In the genomic region with DNA sequence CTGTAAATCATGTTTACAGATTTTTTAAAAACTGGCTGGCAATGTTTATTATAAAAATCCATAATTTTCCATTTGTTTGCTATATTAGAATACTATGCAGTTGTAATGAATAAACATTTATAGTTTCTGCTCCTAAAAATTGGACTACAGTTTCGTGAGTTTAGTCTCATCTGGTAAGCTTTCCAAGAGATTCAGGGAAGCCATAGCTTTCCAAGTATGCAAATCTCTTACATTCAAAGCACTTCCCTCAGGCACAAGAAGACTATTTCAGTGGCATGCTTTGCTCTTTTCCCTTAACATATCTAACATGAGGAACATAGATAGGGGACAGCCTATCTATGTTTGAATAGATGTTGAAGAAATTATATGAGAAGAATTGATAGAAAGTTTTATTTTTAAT, we compare ENCODE assay signal across 25 cellular contexts.
DNase-seq lines count a peak whose midpoint lies in the region; ATAC-seq and TF ChIP-seq lines count a peak whose summit lies in the region.
"Had no signal": no experiment of that assay in that cellular context is flagged by ENCODE, and none has a peak within 500 bp of the region (broad histone marks: within the 10 kb centered on the region; RNA-seq: fewer than 3 reads in every experiment).

No MANE protein-coding gene starts in this region.

- TF ChIP-seq CTCF in RWPE2 (IDR thresholded peaks at IDR 0.05; ENCODE audit: poor library complexity, severe bottlenecking) (no peak), sigmoid colon (IDR thresholded peaks at IDR 0.05) (no peak)

- WGBS in sigmoid colon, 2 donors, result 63 to 86% methylated on average over 1 of the region's 1 CpG

- TF ChIP-seq EP300 in sigmoid colon (IDR thresholded peaks at IDR 0.05), result no peak

- no peak for ATAC-seq in RWPE2 (ENCODE audit: low read depth)
- no peak for ATAC-seq in GM21717 (IDR thresholded peaks at IDR 0.05; ENCODE audit: unreplicated experiment)
- ATAC-seq: activated CD4-positive, alpha-beta T cell treated with anti-CD3 and anti-CD28 coated beads for 36 hours; activated naive CD4-positive, alpha-beta T cell treated with anti-CD3 and anti-CD28 coated beads, Interleukin-2, amount 50 U/mL, for 72 hours; activated T-cell treated with anti-CD3 and anti-CD28 coated beads, Interleukin-2, amount 50 U/mL, for 72 hours; naive thymus-derived CD4-positive, alpha-beta T cell had no signal

- H3K27me3 ChIP-seq in RWPE2 (ENCODE audit: insufficient read depth, poor library complexity, severe bottlenecking) (no peaks in the 10 kb centered on the region), sigmoid colon (no peaks in the 10 kb centered on the region), SJCRH30 (no peaks in the 10 kb centered on the region)
- H3K27me3 ChIP-seq: upper lobe of left lung had no signal

- H3K27ac ChIP-seq in RWPE2 (ENCODE audit: poor library complexity, severe bottlenecking) (peak overlapping the region; percentile 13), sigmoid colon (peak overlapping the region in 3 of 4 donors; percentile 9 to 30 (median 22)), SJCRH30 (no peak overlapping the region)
- H3K27ac ChIP-seq: 22Rv1, RWPE1, skin epidermis had no signal

- no peak overlapping the region for H3K4me3 ChIP-seq in RWPE2 (ENCODE audit: severe bottlenecking)
- H3K4me3 ChIP-seq in sigmoid colon, result no peak overlapping the region
- H3K4me3 ChIP-seq in SJCRH30, result no peak overlapping the region
- H3K4me3 ChIP-seq: skin epidermis, upper lobe of left lung had no signal

- intact Hi-C loops in sigmoid colon (cut with DNase I), result no loop called here

- no peaks in the 10 kb centered on the region for H3K36me3 ChIP-seq in RWPE2 (ENCODE audit: low read depth)
- H3K36me3 ChIP-seq in sigmoid colon, result no peaks in the 10 kb centered on the region
- peaks cover under 1% of the 10 kb centered on the region; the same call in 1 of the 2 replicates for H3K36me3 ChIP-seq in SJCRH30
- H3K36me3 ChIP-seq: upper lobe of left lung had no signal

- H3K9me3 ChIP-seq in RWPE2 (ENCODE audit: severe bottlenecking) (no peaks in the 10 kb centered on the region), sigmoid colon (no peaks in the 10 kb centered on the region), SJCRH30 (replicated peaks) (no peaks in the 10 kb centered on the region)
- H3K9me3 ChIP-seq: Caco-2, upper lobe of left lung had no signal

- H3K4me1 ChIP-seq in RWPE2 (ENCODE audit: insufficient read depth, poor library complexity, severe bottlenecking) (peaks cover 18% of the 10 kb centered on the region), sigmoid colon (peaks cover 0 to 75% (median 37%) of the 10 kb centered on the region in 4 donors), SJCRH30 (peaks cover 12% of the 10 kb centered on the region)
- H3K4me1 ChIP-seq: Caco-2 had no signal

- peak; percentile 44 for DNase-seq in NCI-H82 (lab: John Stamatoyannopoulos, UW)
- DNase-seq in NCI-H82 treated with DMSO at 0.1 percent for 48 hours (lab: John Stamatoyannopoulos, UW; ENCODE audit: unreplicated experiment), result no peak
- no peak for DNase-seq in RWPE2 (ENCODE audit: low spot score)
- peak; percentile 14 for DNase-seq in kidney glomerular epithelial cell (lab: John Stamatoyannopoulos, UW)
- DNase-seq in sigmoid colon, result no peak
- DNase-seq in SJCRH30, result no peak
- DNase-seq in activated CD8-positive, alpha-beta memory T cell treated with anti-CD3 and anti-CD28 coated beads for 24 hours, result no peak
- DNase-seq: activated CD4-positive, alpha-beta T cell treated with anti-CD3 and anti-CD28 coated beads for 36 hours; activated T-cell treated with anti-CD3 and anti-CD28 coated beads, Interleukin-2, amount 50 U/mL, for 72 hours; Caco-2; head of caudate nucleus; immature natural killer cell; Kasumi-1; mesenchymal stem cell; naive thymus-derived CD4-positive, alpha-beta T cell; NCI-H1105; posterior cingulate gyrus; stimulated activated CD4-positive, alpha-beta T cell treated with anti-CD3 and anti-CD28 coated beads, Interleukin-2, amount 100 ng/mL, for 48 hours; stimulated activated naive CD4-positive, alpha-beta T cell treated with Interleukin-2 at 50 U/mL for 16 hours; upper lobe of left lung had no signal

- TF ChIP-seq POLR2A in sigmoid colon (IDR thresholded peaks at IDR 0.05), result no peak

Comparison
In these comparisons a context has a peak if more than half of its experiments do, and no peak if none do; other contexts are left out.
1. DNase-seq: peak in NCI-H82 (single experiment) and kidney glomerular epithelial cell (single experiment); none in NCI-H82 treated with DMSO at 0.1 percent for 48 hours (single experiment), RWPE2 (single experiment), sigmoid colon (single experiment), SJCRH30 (0 of 2) and activated CD8-positive, alpha-beta memory T cell treated with anti-CD3 and anti-CD28 coated beads for 24 hours (single experiment).